Comparison of ENCODE assay signal across 1 cellular context in genomic region chr7:135731131-135731530, GRCh38.
A peak's percentile ranks its signal among the peaks of the same experiment; 100 is the strongest.
TF ChIP-seq lines count a peak whose summit lies in the region.

No MANE protein-coding gene starts in this region.

TF ChIP-seq in K562, 482 proteins besides CTCF, POLR2A, EP300 and RAD21 (continued from another document):
- TF ChIP-seq ARID3B (CRISPR knock-in tag; IDR thresholded peaks at IDR 0.05; ENCODE audit: borderline replicate concordance) (no peak), SETDB1 (IDR thresholded peaks at IDR 0.05; ENCODE audit: low read length) (no peak), ZNF133 (CRISPR knock-in tag; IDR thresholded peaks at IDR 0.05) (no peak), CBFA2T2 (conservative IDR thresholded peaks at IDR 0.05) (peak; percentile 69), NCOA4 (IDR thresholded peaks at IDR 0.05; ENCODE audit: partially characterized antibody) (no peak), MTF1 (CRISPR knock-in tag; IDR thresholded peaks at IDR 0.05; ENCODE audit: borderline replicate concordance) (no peak), THRAP3 (IDR thresholded peaks at IDR 0.05; ENCODE audit: borderline replicate concordance) (no peak), RCOR1 (IDR thresholded peaks at IDR 0.05; ENCODE audit: borderline replicate concordance in 1 of 2, low read depth in 2 of 2, low read length in 2 of 2) (peak in 1 of 2 experiments; percentile 22; a peak in 1 of 4 replicates), RBM14 (IDR thresholded peaks at IDR 0.05; ENCODE audit: borderline replicate concordance, insufficient read depth, low read depth, low read length) (no peak), ZBTB49 (CRISPR knock-in tag; IDR thresholded peaks at IDR 0.05; ENCODE audit: borderline replicate concordance) (no peak)
TF ChIP-seq in K562: peak in this region for 10.
